32 cellular contexts compared by ENCODE assay signal in the genomic region with DNA sequence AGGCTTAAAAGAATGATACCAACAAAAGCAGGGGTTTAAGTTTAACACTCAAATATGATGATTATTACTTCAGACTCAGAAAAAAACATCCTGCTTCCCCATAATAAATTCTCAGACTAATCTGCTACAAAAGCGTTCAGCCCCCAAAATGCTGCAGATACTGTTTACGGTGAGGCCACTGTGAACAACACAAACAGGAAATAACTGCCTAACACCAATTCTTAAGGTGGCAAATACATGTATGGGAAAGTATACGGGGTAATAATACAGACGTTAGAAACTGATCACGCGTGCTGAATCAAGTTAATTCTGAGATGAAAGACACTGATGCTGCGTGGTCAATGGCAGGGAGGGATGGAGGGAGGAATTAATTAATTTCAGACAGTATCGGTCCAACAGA.
"Had no signal": no experiment of that assay in that cellular context is flagged by ENCODE, and none has a peak within 500 bp of the region (broad histone marks: within the 10 kb centered on the region; RNA-seq: fewer than 3 reads in every experiment).

No MANE protein-coding gene starts in this region.

- DNase-seq: Karpas-422, Kasumi-1, MG63, MM.1S, MV-4-11, NCI-H1048, NCI-H1092, NCI-H1092 treated with DMSO at 0.1 percent for 48 hours, NCI-H1105, NCI-H1105 treated with DMSO at 0.1 percent for 48 hours, NCI-H1417 treated with DMSO at 0.1 percent for 48 hours, NCI-H1436, NCI-H1436 treated with DMSO at 0.1 percent for 48 hours, NCI-H146, NCI-H1694, NCI-H1694 treated with DMSO at 0.1 percent for 48 hours, NCI-H187, NCI-H187 treated with DMSO at 0.1 percent for 48 hours, NCI-H1930, NCI-H2029, NCI-H2029 treated with DMSO at 0.1 percent for 48 hours, NCI-H2081 treated with DMSO at 0.1 percent for 48 hours, NCI-H2107, NCI-H2171, NCI-H2171 treated with DMSO at 0.1 percent for 48 hours, NCI-H2227 treated with DMSO at 0.1 percent for 48 hours, NCI-H226, NCI-H345, NCI-H446, NCI-H446 treated with DMSO at 0.1 percent for 48 hours, NCI-H510A had no signal

- H3K27ac ChIP-seq: KMS-11 had no signal

- H3K4me3 ChIP-seq: MG63 had no signal
